ENCODE assay signal across 25 cellular contexts in genomic region chr5:179747815-179748214, GRCh38.
"Had no signal": no experiment of that assay in that cellular context is flagged by ENCODE, and none has a peak within 500 bp of the region (broad histone marks: within the 10 kb centered on the region; RNA-seq: fewer than 3 reads in every experiment).

No MANE protein-coding gene starts in this region.

- H3K4me3 ChIP-seq: colonic mucosa, heart left ventricle, left lung, lower lobe of right lung, neural progenitor cell, spleen, tibial nerve had no signal

- H3K4me1 ChIP-seq: colonic mucosa, foreskin keratinocyte, neural progenitor cell had no signal

- H3K27me3 Mint-ChIP-seq: activated naive CD4-positive, alpha-beta T cell treated with anti-CD3 and anti-CD28 coated beads, Interleukin-2, amount 50 U/mL, for 24 hours; activated naive CD8-positive, alpha-beta T cell treated with anti-CD3 and anti-CD28 coated beads, Interleukin-2, amount 50 U/mL, for 24 hours; activated T-helper 17 cell treated with anti-CD3 and anti-CD28 coated beads, Interleukin-2, amount 50 U/mL, for 72 hours; effector memory CD8-positive, alpha-beta T cell; T-cell had no signal

- H3K27me3 ChIP-seq: colonic mucosa, foreskin keratinocyte, heart left ventricle, left lung, neural progenitor cell, spleen, tibial nerve had no signal

- H3K4me3 Mint-ChIP-seq: activated naive CD4-positive, alpha-beta T cell treated with anti-CD3 and anti-CD28 coated beads, Interleukin-2, amount 50 U/mL, for 24 hours; activated naive CD8-positive, alpha-beta T cell treated with anti-CD3 and anti-CD28 coated beads, Interleukin-2, amount 50 U/mL, for 24 hours; activated T-helper 17 cell treated with anti-CD3 and anti-CD28 coated beads, Interleukin-2, amount 50 U/mL, for 72 hours; natural killer cell; neural progenitor cell; T-cell had no signal

- H3K9me3 ChIP-seq: colonic mucosa, heart left ventricle, left lung, lower lobe of right lung, spleen, tibial nerve had no signal

- DNase-seq: activated CD4-positive, CD25-positive, alpha-beta regulatory T cell; activated gamma-delta T cell treated with Interleukin-2 at 50 U/mL for 16 hours; activated naive CD8-positive, alpha-beta T cell treated with anti-CD3 and anti-CD28 coated beads, Interleukin-2, amount 50 U/mL, for 24 hours; activated T-cell treated with anti-CD3 and anti-CD28 coated beads for 4 hours; cerebellar nuclear complex; colonic mucosa; effector memory CD8-positive, alpha-beta T cell; erythroblast; foreskin keratinocyte; heart left ventricle; hypothalamus; immature natural killer cell; left lung; lower lobe of right lung; mesenchymal stem cell; natural killer cell; posterior cingulate gyrus; spleen; stimulated activated naive CD4-positive, alpha-beta T cell treated with Interleukin-2 at 50 U/mL for 16 hours; T-cell had no signal

- H3K27ac Mint-ChIP-seq: activated naive CD8-positive, alpha-beta T cell treated with anti-CD3 and anti-CD28 coated beads, Interleukin-2, amount 50 U/mL, for 24 hours; neural progenitor cell had no signal

- H3K36me3 ChIP-seq: colonic mucosa, neural progenitor cell had no signal

- H3K36me3 Mint-ChIP-seq: natural killer cell had no signal

- H3K9me3 Mint-ChIP-seq: activated naive CD4-positive, alpha-beta T cell treated with anti-CD3 and anti-CD28 coated beads, Interleukin-2, amount 50 U/mL, for 24 hours; activated naive CD8-positive, alpha-beta T cell treated with anti-CD3 and anti-CD28 coated beads, Interleukin-2, amount 50 U/mL, for 24 hours; activated T-helper 17 cell treated with anti-CD3 and anti-CD28 coated beads, Interleukin-2, amount 50 U/mL, for 72 hours; effector memory CD8-positive, alpha-beta T cell; immature natural killer cell; natural killer cell; T-cell had no signal

- H3K4me1 Mint-ChIP-seq: neural progenitor cell had no signal

- ATAC-seq: activated naive CD8-positive, alpha-beta T cell treated with anti-CD3 and anti-CD28 coated beads, Interleukin-2, amount 50 U/mL, for 24 hours; activated T-helper 17 cell treated with anti-CD3 and anti-CD28 coated beads, Interleukin-2, amount 50 U/mL, for 72 hours; effector memory CD8-positive, alpha-beta T cell; foreskin keratinocyte; left lung; lower lobe of right lung; natural killer cell; right cardiac atrium; T-cell had no signal

- H3K27ac ChIP-seq: colonic mucosa, foreskin keratinocyte, left lung, lower lobe of right lung, neural progenitor cell, tibial nerve had no signal
